8 cellular contexts compared by ENCODE assay signal in the genomic region with DNA sequence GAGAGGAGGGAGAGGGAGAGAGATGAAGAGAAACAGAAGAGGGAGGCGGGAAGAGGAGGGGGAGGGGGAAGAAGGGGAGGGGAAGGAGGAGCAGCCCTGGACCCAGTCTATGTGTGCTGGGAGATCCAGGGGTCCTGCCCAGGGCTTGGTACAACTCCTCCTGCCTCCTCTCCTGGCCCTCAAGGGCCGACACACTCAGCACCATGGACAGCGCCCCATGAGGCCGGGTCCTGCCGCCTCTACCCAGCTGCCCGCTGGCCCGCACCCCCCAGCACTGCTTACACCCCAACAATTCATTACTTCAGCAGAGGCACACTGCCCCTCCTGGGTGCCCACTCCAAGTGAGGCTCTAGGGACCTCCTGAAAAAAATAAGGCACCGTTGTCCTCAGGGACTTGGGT. TPM values are rescaled to one million over a fixed set of nuclear protein-coding genes. Genes with fewer than 3 reads are reported as not detected.
A peak's percentile ranks its signal among the peaks of the same experiment; 100 is the strongest.
DNase-seq lines count a peak whose midpoint lies in the region; ATAC-seq and TF ChIP-seq lines count a peak whose summit lies in the region.
"Not testable (repeated sequence)": the region's sequence is repeated elsewhere in the genome, so short reads cannot be mapped to it uniquely, and the experiment has no call there.

No MANE protein-coding gene starts in this region.

- H3K36me3 ChIP-seq in RWPE2 (ENCODE audit: low read depth); liver (ENCODE audit: control insufficient read depth in 4 of 4, insufficient read depth in 3 of 4, low read depth in 1 of 4, low read length in 3 of 4): not testable (repeated sequence)

- ATAC-seq in RWPE2 (ENCODE audit: low read depth) (peak; percentile 54; the same call in 2 of the 3 replicates), foreskin keratinocyte (peak; percentile 57)
- ATAC-seq in activated naive CD8-positive, alpha-beta T cell treated with anti-CD3 and anti-CD28 coated beads, Interleukin-2, amount 10 ng/mL, durations not matched to agents 7 days and 5 days (ENCODE audit: low read depth): not testable (repeated sequence)

- not testable (repeated sequence) for H3K4me1 Mint-ChIP-seq in activated CD4-positive, alpha-beta memory T cell treated with anti-CD3 and anti-CD28 coated beads, Interleukin-2, amount 10 ng/mL, durations not matched to agents 7 days and 5 days; activated naive CD8-positive, alpha-beta T cell treated with anti-CD3 and anti-CD28 coated beads, Interleukin-2, amount 10 ng/mL, durations not matched to agents 7 days and 5 days

- DNase-seq in ACHN: peak; percentile 43
- not testable (repeated sequence) for DNase-seq in RWPE2 (ENCODE audit: low spot score); foreskin keratinocyte
- peak; percentile 53 for DNase-seq in activated CD4-positive, alpha-beta memory T cell treated with anti-CD3 and anti-CD28 coated beads, Interleukin-2, amount 10 ng/mL, durations not matched to agents 7 days and 5 days
- peak; percentile 65 for DNase-seq in activated naive CD8-positive, alpha-beta T cell treated with anti-CD3 and anti-CD28 coated beads, Interleukin-2, amount 10 ng/mL, durations not matched to agents 7 days and 5 days
- DNase-seq in stimulated activated CD4-positive, alpha-beta T cell treated with anti-CD3 and anti-CD28 coated beads, Interleukin-1b, Interleukin-23, amount 100 ng/mL, for 48 hours: peak; percentile 29

- H3K9me3 ChIP-seq in RWPE2 (ENCODE audit: severe bottlenecking); liver (ENCODE audit: control insufficient read depth in 4 of 4, low read length in 3 of 4): not testable (repeated sequence)

- 8% methylated on average over 7 of the region's 8 CpGs for whole genome bisulfite sequencing in liver

- H3K9ac ChIP-seq in liver (ENCODE audit: low read depth in 1 of 2, low read length in 2 of 2): not testable (repeated sequence)

- POLR2A ChIA-PET in activated CD4-positive, alpha-beta memory T cell treated with anti-CD3 and anti-CD28 coated beads, Interleukin-2, amount 10 ng/mL, durations not matched to agents 7 days and 5 days (lab: Charles Lee); activated naive CD8-positive, alpha-beta T cell treated with anti-CD3 and anti-CD28 coated beads, Interleukin-2, amount 10 ng/mL, durations not matched to agents 7 days and 5 days (lab: Charles Lee): not testable (repeated sequence)

- CTCF ChIA-PET in activated CD4-positive, alpha-beta memory T cell treated with anti-CD3 and anti-CD28 coated beads, Interleukin-2, amount 10 ng/mL, durations not matched to agents 7 days and 5 days (lab: Charles Lee): not testable (repeated sequence)

- H3K27me3 ChIP-seq in RWPE2 (ENCODE audit: insufficient read depth, poor library complexity, severe bottlenecking); liver (ENCODE audit: control insufficient read depth in 4 of 4, insufficient read depth in 4 of 4, low read length in 3 of 4): not testable (repeated sequence)
- H3K27me3 ChIP-seq in foreskin keratinocyte: peaks cover 15% of the 10 kb centered on the region

- H3K9me3 Mint-ChIP-seq in activated CD4-positive, alpha-beta memory T cell treated with anti-CD3 and anti-CD28 coated beads, Interleukin-2, amount 10 ng/mL, durations not matched to agents 7 days and 5 days; activated naive CD8-positive, alpha-beta T cell treated with anti-CD3 and anti-CD28 coated beads, Interleukin-2, amount 10 ng/mL, durations not matched to agents 7 days and 5 days: not testable (repeated sequence)

- H3K27me3 Mint-ChIP-seq in activated CD4-positive, alpha-beta memory T cell treated with anti-CD3 and anti-CD28 coated beads, Interleukin-2, amount 10 ng/mL, durations not matched to agents 7 days and 5 days: peaks cover 23% of the 10 kb centered on the region
- peaks cover 22% of the 10 kb centered on the region for H3K27me3 Mint-ChIP-seq in activated naive CD8-positive, alpha-beta T cell treated with anti-CD3 and anti-CD28 coated beads, Interleukin-2, amount 10 ng/mL, durations not matched to agents 7 days and 5 days

- not testable (repeated sequence) for TF ChIP-seq CTCF in RWPE2 (IDR thresholded peaks at IDR 0.05; ENCODE audit: poor library complexity, severe bottlenecking); foreskin keratinocyte (conservative IDR thresholded peaks at IDR 0.05); liver (IDR thresholded peaks at IDR 0.05; ENCODE audit: low read depth, low read length, missing input control)

- TF ChIP-seq EP300 in Ishikawa (IDR thresholded peaks at IDR 0.05; ENCODE audit: borderline replicate concordance): not testable (repeated sequence)

- H3K4me3 Mint-ChIP-seq in activated CD4-positive, alpha-beta memory T cell treated with anti-CD3 and anti-CD28 coated beads, Interleukin-2, amount 10 ng/mL, durations not matched to agents 7 days and 5 days; activated naive CD8-positive, alpha-beta T cell treated with anti-CD3 and anti-CD28 coated beads, Interleukin-2, amount 10 ng/mL, durations not matched to agents 7 days and 5 days: not testable (repeated sequence)

- H3K27ac ChIP-seq in RWPE2 (ENCODE audit: poor library complexity, severe bottlenecking); foreskin keratinocyte; liver (ENCODE audit: low read depth in 1 of 2, low read length in 2 of 2): not testable (repeated sequence)

- not testable (repeated sequence) for H3K36me3 Mint-ChIP-seq in activated CD4-positive, alpha-beta memory T cell treated with anti-CD3 and anti-CD28 coated beads, Interleukin-2, amount 10 ng/mL, durations not matched to agents 7 days and 5 days (ENCODE audit: low read depth); activated naive CD8-positive, alpha-beta T cell treated with anti-CD3 and anti-CD28 coated beads, Interleukin-2, amount 10 ng/mL, durations not matched to agents 7 days and 5 days

- not testable (repeated sequence) for H3K4me3 ChIP-seq in RWPE2 (ENCODE audit: severe bottlenecking); liver (ENCODE audit: low read depth in 1 of 3, low read length in 3 of 3)

- in situ Hi-C loops in ACHN (cut with HindIII; ENCODE audit: low pct_ligation_motif_present, low pct_unique_long_range_greater_than_20kb, low sequenced_read_pairs): not testable (repeated sequence)

- H3K4me1 ChIP-seq in RWPE2 (ENCODE audit: insufficient read depth, poor library complexity, severe bottlenecking); foreskin keratinocyte; liver (ENCODE audit: control insufficient read depth in 4 of 4, insufficient read depth in 4 of 4, low read length in 3 of 4): not testable (repeated sequence)

- H3K27ac Mint-ChIP-seq in activated CD4-positive, alpha-beta memory T cell treated with anti-CD3 and anti-CD28 coated beads, Interleukin-2, amount 10 ng/mL, durations not matched to agents 7 days and 5 days; activated naive CD8-positive, alpha-beta T cell treated with anti-CD3 and anti-CD28 coated beads, Interleukin-2, amount 10 ng/mL, durations not matched to agents 7 days and 5 days: not testable (repeated sequence)

- TF ChIP-seq RAD21 in Ishikawa (IDR thresholded peaks at IDR 0.05; ENCODE audit: low read depth); liver (IDR thresholded peaks at IDR 0.05): not testable (repeated sequence)

TF ChIP-seq in liver, 16 proteins besides CTCF, POLR2A, EP300 and RAD21:
- TF ChIP-seq, protein P1, sequence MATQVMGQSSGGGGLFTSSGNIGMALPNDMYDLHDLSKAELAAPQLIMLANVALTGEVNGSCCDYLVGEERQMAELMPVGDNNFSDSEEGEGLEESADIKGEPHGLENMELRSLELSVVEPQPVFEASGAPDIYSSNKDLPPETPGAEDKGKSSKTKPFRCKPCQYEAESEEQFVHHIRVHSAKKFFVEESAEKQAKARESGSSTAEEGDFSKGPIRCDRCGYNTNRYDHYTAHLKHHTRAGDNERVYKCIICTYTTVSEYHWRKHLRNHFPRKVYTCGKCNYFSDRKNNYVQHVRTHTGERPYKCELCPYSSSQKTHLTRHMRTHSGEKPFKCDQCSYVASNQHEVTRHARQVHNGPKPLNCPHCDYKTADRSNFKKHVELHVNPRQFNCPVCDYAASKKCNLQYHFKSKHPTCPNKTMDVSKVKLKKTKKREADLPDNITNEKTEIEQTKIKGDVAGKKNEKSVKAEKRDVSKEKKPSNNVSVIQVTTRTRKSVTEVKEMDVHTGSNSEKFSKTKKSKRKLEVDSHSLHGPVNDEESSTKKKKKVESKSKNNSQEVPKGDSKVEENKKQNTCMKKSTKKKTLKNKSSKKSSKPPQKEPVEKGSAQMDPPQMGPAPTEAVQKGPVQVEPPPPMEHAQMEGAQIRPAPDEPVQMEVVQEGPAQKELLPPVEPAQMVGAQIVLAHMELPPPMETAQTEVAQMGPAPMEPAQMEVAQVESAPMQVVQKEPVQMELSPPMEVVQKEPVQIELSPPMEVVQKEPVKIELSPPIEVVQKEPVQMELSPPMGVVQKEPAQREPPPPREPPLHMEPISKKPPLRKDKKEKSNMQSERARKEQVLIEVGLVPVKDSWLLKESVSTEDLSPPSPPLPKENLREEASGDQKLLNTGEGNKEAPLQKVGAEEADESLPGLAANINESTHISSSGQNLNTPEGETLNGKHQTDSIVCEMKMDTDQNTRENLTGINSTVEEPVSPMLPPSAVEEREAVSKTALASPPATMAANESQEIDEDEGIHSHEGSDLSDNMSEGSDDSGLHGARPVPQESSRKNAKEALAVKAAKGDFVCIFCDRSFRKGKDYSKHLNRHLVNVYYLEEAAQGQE (IDR thresholded peaks at IDR 0.05): peak; percentile 96

RNA-seq across cellular contexts. Expression of a gene that starts 26.5 kb away (rescaled TPM):
- 1 to 10 TPM in 1 of 2 experiments, under 1 TPM in 1; 0.90 to 1.2 TPM for total RNA-seq in activated CD4-positive, alpha-beta memory T cell treated with anti-CD3 and anti-CD28 coated beads, Interleukin-2, amount 10 ng/mL, durations not matched to agents 7 days and 5 days
- total RNA-seq in activated naive CD8-positive, alpha-beta T cell treated with anti-CD3 and anti-CD28 coated beads, Interleukin-2, amount 10 ng/mL, durations not matched to agents 7 days and 5 days: 1 to 10 TPM in 1 of 2 experiments, under 1 TPM in 1; 0.99 to 1.4 TPM
- total RNA-seq in foreskin keratinocyte (3.7 and 5.0 TPM in 2 replicates), liver (1 to 10 TPM in 1 of 2 donors, under 1 TPM in 1; 0.98 to 8.2 TPM)
- polyA plus RNA-seq in foreskin keratinocyte (1.4 and 2.0 TPM in 2 replicates), liver (1 to 10 TPM; 1.6 to 2.4 TPM)
